11 cellular contexts compared by ENCODE assay signal in the genomic region with DNA sequence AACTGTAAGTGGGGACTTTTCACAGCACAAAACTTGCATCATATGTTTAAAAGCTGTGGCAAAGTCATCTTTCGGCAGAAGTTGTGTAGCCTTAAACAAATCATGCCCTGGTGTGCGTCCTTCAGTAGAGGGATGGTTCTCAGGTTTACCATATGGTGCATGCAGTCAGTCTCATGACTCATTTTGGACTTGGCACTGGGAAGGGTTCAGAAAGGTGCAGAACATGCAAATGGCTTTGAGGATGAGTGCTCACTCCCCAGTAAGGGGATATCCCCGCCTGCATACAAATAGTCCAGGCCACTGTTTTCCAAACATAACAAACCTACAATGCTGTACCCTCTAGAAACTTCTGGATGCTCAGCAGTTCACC.
DNase-seq lines count a peak whose midpoint lies in the region; ATAC-seq and TF ChIP-seq lines count a peak whose summit lies in the region.
"Had no signal": no experiment of that assay in that cellular context is flagged by ENCODE, and none has a peak within 500 bp of the region (broad histone marks: within the 10 kb centered on the region; RNA-seq: fewer than 3 reads in every experiment).

No MANE protein-coding gene starts in this region.

- no peak overlapping the region for H3K4me3 ChIP-seq in MM.1S (ENCODE audit: low read length)
- no peak overlapping the region for H3K4me3 ChIP-seq in colonic mucosa
- H3K4me3 ChIP-seq: suprapubic skin had no signal

- no peaks in the 10 kb centered on the region for H3K9me2 ChIP-seq in MM.1S (replicated peaks; ENCODE audit: insufficient read depth, low read length)

- intact Hi-C loops in colonic mucosa (cut with DNase I): no loop called here

- H3K36me3 ChIP-seq in MM.1S (replicated peaks; ENCODE audit: insufficient read depth, low read length) (no peaks in the 10 kb centered on the region), colonic mucosa (no peaks in the 10 kb centered on the region)
- H3K36me3 ChIP-seq: BE2C, suprapubic skin had no signal

- peak; percentile 29 for DNase-seq in GM20000 (ENCODE audit: low spot score)
- DNase-seq in MM.1S: no peak
- no peak for DNase-seq in activated CD8-positive, alpha-beta memory T cell treated with anti-CD3 and anti-CD28 coated beads, Interleukin-2, amount 50 U/mL, for 48 hours
- no peak for DNase-seq in GF-D8 (lab: John Stamatoyannopoulos, UW)
- no peak for DNase-seq in colonic mucosa
- no peak for DNase-seq in A172 (ENCODE audit: low spot score)
- DNase-seq: BE2C, T-cell had no signal

- H3K27me3 ChIP-seq in MM.1S (replicated peaks; ENCODE audit: insufficient read depth, low read length) (no peaks in the 10 kb centered on the region), colonic mucosa (no peaks in the 10 kb centered on the region)
- H3K27me3 ChIP-seq: BE2C had no signal

- H3K9me3 ChIP-seq in MM.1S (replicated peaks; ENCODE audit: insufficient read depth, low read length) (no peaks in the 10 kb centered on the region), colonic mucosa (no peaks in the 10 kb centered on the region)
- H3K9me3 ChIP-seq: BE2C, suprapubic skin had no signal

- no peak overlapping the region for H3K27ac ChIP-seq in MM.1S (ENCODE audit: low read length)
- H3K27ac ChIP-seq in colonic mucosa: no peak overlapping the region
- H3K27ac ChIP-seq: suprapubic skin had no signal

- no peaks in the 10 kb centered on the region for H3F3A ChIP-seq in MM.1S (ENCODE audit: insufficient read depth, low read length)

- H2AFZ ChIP-seq in MM.1S (ENCODE audit: low read length): no peak overlapping the region

- peak overlapping the region; percentile 23; the same call in 1 of the 2 replicates for H3K4me2 ChIP-seq in MM.1S (ENCODE audit: low read depth, low read length)

- ATAC-seq in GM18505 (IDR thresholded peaks at IDR 0.05; ENCODE audit: unreplicated experiment): peak; percentile 85
- ATAC-seq in HG02973 (IDR thresholded peaks at IDR 0.05; ENCODE audit: unreplicated experiment): peak; percentile 94
- ATAC-seq: T-cell had no signal

- no peak for TF ChIP-seq POLR2A in GM18505 (IDR thresholded peaks at IDR 0.05; ENCODE audit: borderline replicate concordance, extremely low read depth, insufficient read depth, insufficient read length)

- H3K4me1 ChIP-seq in MM.1S (ENCODE audit: low read length) (peaks cover 22% of the 10 kb centered on the region), colonic mucosa (no peaks in the 10 kb centered on the region)
- H3K4me1 ChIP-seq: BE2C, suprapubic skin had no signal

- TF ChIP-seq CTCF in GM20000 (IDR thresholded peaks at IDR 0.05; ENCODE audit: extremely low read depth, missing control alignments) (no peak), MM.1S (IDR thresholded peaks at IDR 0.05; ENCODE audit: low read length) (no peak), colonic mucosa (IDR thresholded peaks at IDR 0.05) (no peak)

- H3K9ac ChIP-seq in MM.1S (ENCODE audit: low read length) (no peak overlapping the region), colonic mucosa (ENCODE audit: low read depth in 2 of 2, low read length in 2 of 2) (no peak overlapping the region)

- no peaks in the 10 kb centered on the region for H4K20me1 ChIP-seq in MM.1S (ENCODE audit: insufficient read depth, low read length)

- H3K79me2 ChIP-seq in MM.1S (ENCODE audit: low read length): no peaks in the 10 kb centered on the region
